Comparison of ENCODE assay signal across 43 cellular contexts in genomic region chr12:11310336-11310735, GRCh38. TPM values are rescaled to one million over a fixed set of nuclear protein-coding genes. Genes with fewer than 3 reads are reported as not detected.
"Had no signal": no experiment of that assay in that cellular context is flagged by ENCODE, and none has a peak within 500 bp of the region (broad histone marks: within the 10 kb centered on the region; RNA-seq: fewer than 3 reads in every experiment).

PRB4 (minus strand) TSS chr12:11310436; CDS start chr12:11310398, 38 bp downstream.

- H3K36me3 ChIP-seq: adrenal gland, ascending aorta, brain microvascular endothelial cell, breast epithelium, cardiac muscle cell had no signal

- FAIRE-seq: astrocyte, bronchial epithelial cell had no signal

- H3K4me1 Mint-ChIP-seq: activated naive CD4-positive, alpha-beta T cell treated with anti-CD3 and anti-CD28 coated beads, Interleukin-2, amount 10 ng/mL, durations not matched to agents 7 days and 5 days; activated naive CD4-positive, alpha-beta T cell treated with anti-CD3 and anti-CD28 coated beads, Interleukin-2, amount 50 U/mL, for 24 hours; activated naive CD8-positive, alpha-beta T cell treated with anti-CD3 and anti-CD28 coated beads for 36 hours; activated naive CD8-positive, alpha-beta T cell treated with anti-CD3 and anti-CD28 coated beads, Interleukin-2, amount 10 ng/mL, durations not matched to agents 7 days and 5 days; activated naive CD8-positive, alpha-beta T cell treated with anti-CD3 and anti-CD28 coated beads, Interleukin-2, amount 50 U/mL, for 24 hours; activated T-helper 17 cell treated with anti-CD3 and anti-CD28 coated beads, Interleukin-2, amount 50 U/mL, for 72 hours; brain; central memory CD8-positive, alpha-beta T cell had no signal

- H3K27ac ChIP-seq: adrenal gland, ascending aorta, body of pancreas, brain microvascular endothelial cell, breast epithelium, cardiac muscle cell had no signal

- H3K4me3 ChIP-seq: adrenal gland, ascending aorta, body of pancreas, breast epithelium, cardiac muscle cell had no signal

- H3K4me3 Mint-ChIP-seq: activated naive CD4-positive, alpha-beta T cell treated with anti-CD3 and anti-CD28 coated beads for 36 hours; activated naive CD4-positive, alpha-beta T cell treated with anti-CD3 and anti-CD28 coated beads, Interleukin-2, amount 10 ng/mL, durations not matched to agents 7 days and 5 days; activated naive CD4-positive, alpha-beta T cell treated with anti-CD3 and anti-CD28 coated beads, Interleukin-2, amount 50 U/mL, for 24 hours; activated naive CD8-positive, alpha-beta T cell; activated naive CD8-positive, alpha-beta T cell treated with anti-CD3 and anti-CD28 coated beads for 36 hours; activated naive CD8-positive, alpha-beta T cell treated with anti-CD3 and anti-CD28 coated beads, Interleukin-2, amount 10 ng/mL, durations not matched to agents 7 days and 5 days; activated naive CD8-positive, alpha-beta T cell treated with anti-CD3 and anti-CD28 coated beads, Interleukin-2, amount 50 U/mL, for 24 hours; activated T-cell treated with anti-CD3 and anti-CD28 coated beads, Interleukin-2, amount 50 U/mL, for 24 hours; activated T-cell treated with anti-CD3 and anti-CD28 coated beads, Interleukin-2, amount 50 U/mL, for 4 hours; activated T-cell treated with anti-CD3 and anti-CD28 coated beads, Interleukin-2, amount 50 U/mL, for 72 hours; activated T-helper 1 cell treated with anti-CD3 and anti-CD28 coated beads, Interleukin-12 subunit alpha, Interleukin-12 subunit beta, Interleukin-2, Interleukin-4 antibody, amounts not matched to agents 30 ng/mL and 10 ng/mL and 1 ng/mL, durations not matched to agents 14 hours and 24 hours and 36 hours; activated T-helper 17 cell treated with anti-CD3 and anti-CD28 coated beads, Interleukin-2, amount 50 U/mL, for 72 hours; brain; central memory CD8-positive, alpha-beta T cell had no signal

- H3K9me3 ChIP-seq: adrenal gland, ascending aorta had no signal

- H3K27me3 ChIP-seq: adrenal gland, ascending aorta, body of pancreas, brain microvascular endothelial cell, breast epithelium, cardiac muscle cell had no signal

- H3K27ac Mint-ChIP-seq: activated naive CD4-positive, alpha-beta T cell treated with anti-CD3 and anti-CD28 coated beads for 36 hours; activated naive CD4-positive, alpha-beta T cell treated with anti-CD3 and anti-CD28 coated beads, Interleukin-2, amount 10 ng/mL, durations not matched to agents 7 days and 5 days; activated naive CD4-positive, alpha-beta T cell treated with anti-CD3 and anti-CD28 coated beads, Interleukin-2, amount 50 U/mL, for 24 hours; activated naive CD4-positive, alpha-beta T cell treated with anti-CD3 and anti-CD28 coated beads, Interleukin-2, amount 50 U/mL, for 72 hours; activated naive CD8-positive, alpha-beta T cell; activated naive CD8-positive, alpha-beta T cell treated with anti-CD3 and anti-CD28 coated beads for 36 hours; activated naive CD8-positive, alpha-beta T cell treated with anti-CD3 and anti-CD28 coated beads, Interleukin-2, amount 10 ng/mL, durations not matched to agents 7 days and 5 days; activated naive CD8-positive, alpha-beta T cell treated with anti-CD3 and anti-CD28 coated beads, Interleukin-2, amount 50 U/mL, for 24 hours; activated T-cell treated with anti-CD3 and anti-CD28 coated beads, Interleukin-2, amount 50 U/mL, for 24 hours; activated T-cell treated with anti-CD3 and anti-CD28 coated beads, Interleukin-2, amount 50 U/mL, for 72 hours; activated T-helper 1 cell treated with anti-CD3 and anti-CD28 coated beads, Interleukin-12 subunit alpha, Interleukin-12 subunit beta, Interleukin-2, Interleukin-4 antibody, amounts not matched to agents 30 ng/mL and 10 ng/mL and 1 ng/mL, durations not matched to agents 14 hours and 24 hours and 36 hours; activated T-helper 17 cell treated with anti-CD3 and anti-CD28 coated beads, Interleukin-2, amount 50 U/mL, for 72 hours; activated T-helper 2 cell treated with anti-CD3 and anti-CD28 coated beads, Interferon-gamma antibody, Interleukin-2, Interleukin-4, amounts not matched to agents 10 μg/mL and 5 μg/mL and 100 μg/mL, durations not matched to agents 14 hours and 24 hours and 36 hours; brain had no signal

- H3K27me3 Mint-ChIP-seq: activated naive CD4-positive, alpha-beta T cell treated with anti-CD3 and anti-CD28 coated beads, Interleukin-2, amount 10 ng/mL, durations not matched to agents 7 days and 5 days; activated naive CD8-positive, alpha-beta T cell; activated naive CD8-positive, alpha-beta T cell treated with anti-CD3 and anti-CD28 coated beads for 36 hours; activated naive CD8-positive, alpha-beta T cell treated with anti-CD3 and anti-CD28 coated beads, Interleukin-2, amount 10 ng/mL, durations not matched to agents 7 days and 5 days; activated naive CD8-positive, alpha-beta T cell treated with anti-CD3 and anti-CD28 coated beads, Interleukin-2, amount 50 U/mL, for 24 hours; activated T-cell treated with anti-CD3 and anti-CD28 coated beads, Interleukin-2, amount 50 U/mL, for 24 hours; activated T-helper 17 cell treated with anti-CD3 and anti-CD28 coated beads, Interleukin-2, amount 50 U/mL, for 72 hours had no signal

- H3K36me3 Mint-ChIP-seq: activated naive CD4-positive, alpha-beta T cell treated with anti-CD3 and anti-CD28 coated beads, Interleukin-2, amount 10 ng/mL, durations not matched to agents 7 days and 5 days; activated naive CD8-positive, alpha-beta T cell treated with anti-CD3 and anti-CD28 coated beads, Interleukin-2, amount 10 ng/mL, durations not matched to agents 7 days and 5 days; brain had no signal

- DNase-seq: activated effector memory CD4-positive, alpha-beta T cell treated with anti-CD3 and anti-CD28 coated beads, Interleukin-2, amount 50 U/mL, for 16 hours; activated effector memory CD4-positive, alpha-beta T cell treated with Interleukin-2 at 50 U/mL for 16 hours; activated gamma-delta T cell; activated gamma-delta T cell treated with Interleukin-2 at 50 U/mL for 16 hours; activated naive CD4-positive, alpha-beta T cell treated with anti-CD3 and anti-CD28 coated beads for 36 hours; activated naive CD4-positive, alpha-beta T cell treated with anti-CD3 and anti-CD28 coated beads, Interleukin-2, amount 10 ng/mL, durations not matched to agents 7 days and 5 days; activated naive CD4-positive, alpha-beta T cell treated with anti-CD3 and anti-CD28 coated beads, Interleukin-2, amount 50 U/mL, for 16 hours; activated naive CD4-positive, alpha-beta T cell treated with Interleukin-2 at 50 U/mL for 16 hours; activated naive CD8-positive, alpha-beta T cell treated with anti-CD3 and anti-CD28 coated beads for 36 hours; activated naive CD8-positive, alpha-beta T cell treated with anti-CD3 and anti-CD28 coated beads, Interleukin-2, amount 10 ng/mL, durations not matched to agents 7 days and 5 days; activated naive CD8-positive, alpha-beta T cell treated with anti-CD3 and anti-CD28 coated beads, Interleukin-2, amount 50 U/mL, for 24 hours; activated T-cell treated with anti-CD3 and anti-CD28 coated beads for 4 hours; activated T-cell treated with anti-CD3 and anti-CD28 coated beads, Interleukin-2, amount 50 U/mL, for 1 hour; activated T-cell treated with anti-CD3 and anti-CD28 coated beads, Interleukin-2, amount 50 U/mL, for 24 hours; activated T-cell treated with anti-CD3 and anti-CD28 coated beads, Interleukin-2, amount 50 U/mL, for 4 hours; activated T-cell treated with anti-CD3 and anti-CD28 coated beads, Interleukin-2, amount 50 U/mL, for 48 hours; activated T-cell treated with anti-CD3 and anti-CD28 coated beads, Interleukin-2, amount 50 U/mL, for 72 hours; adrenal gland; amniotic stem cell; amygdala; anterior cingulate cortex; aorta; body of pancreas; brain microvascular endothelial cell; caudate nucleus; central memory CD4-positive, alpha-beta T cell; cerebellar nuclear complex had no signal

- H3K4me1 ChIP-seq: adrenal gland, ascending aorta, body of pancreas, breast epithelium had no signal

- ATAC-seq: activated naive CD4-positive, alpha-beta T cell treated with anti-CD3 and anti-CD28 coated beads, Interleukin-2, amount 50 U/mL, for 72 hours; activated naive CD8-positive, alpha-beta T cell treated with anti-CD3 and anti-CD28 coated beads, Interleukin-2, amount 50 U/mL, for 24 hours; activated T-cell treated with anti-CD3 and anti-CD28 coated beads, Interleukin-2, amount 50 U/mL, for 4 hours; activated T-cell treated with anti-CD3 and anti-CD28 coated beads, Interleukin-2, amount 50 U/mL, for 72 hours; activated T-helper 17 cell treated with anti-CD3 and anti-CD28 coated beads, Interleukin-2, amount 50 U/mL, for 72 hours; body of pancreas had no signal

- H3K9me3 Mint-ChIP-seq: activated naive CD4-positive, alpha-beta T cell treated with anti-CD3 and anti-CD28 coated beads, Interleukin-2, amount 10 ng/mL, durations not matched to agents 7 days and 5 days had no signal

RNA-seq across cellular contexts. Expression of gene PRB4, which starts in this region (rescaled TPM):
- total RNA-seq: activated naive CD4-positive, alpha-beta T cell treated with anti-CD3 and anti-CD28 coated beads for 36 hours; activated naive CD4-positive, alpha-beta T cell treated with anti-CD3 and anti-CD28 coated beads, Interleukin-2, amount 50 U/mL, for 72 hours; activated naive CD8-positive, alpha-beta T cell treated with anti-CD3 and anti-CD28 coated beads for 36 hours; activated naive CD8-positive, alpha-beta T cell treated with anti-CD3 and anti-CD28 coated beads, Interleukin-2, amount 10 ng/mL, durations not matched to agents 7 days and 5 days; activated T-cell treated with anti-CD3 and anti-CD28 coated beads, Interleukin-2, amount 50 U/mL, for 4 hours; activated T-cell treated with anti-CD3 and anti-CD28 coated beads, Interleukin-2, amount 50 U/mL, for 72 hours; activated T-helper 1 cell treated with anti-CD3 and anti-CD28 coated beads, Interleukin-12 subunit alpha, Interleukin-12 subunit beta, Interleukin-2, Interleukin-4 antibody, amounts not matched to agents 30 ng/mL and 10 ng/mL and 1 ng/mL, durations not matched to agents 14 hours and 24 hours and 36 hours; activated T-helper 17 cell treated with anti-CD3 and anti-CD28 coated beads, Interleukin-2, amount 50 U/mL, for 72 hours; activated T-helper 2 cell treated with anti-CD3 and anti-CD28 coated beads, Interferon-gamma antibody, Interleukin-2, Interleukin-4, amounts not matched to agents 10 μg/mL and 5 μg/mL and 100 μg/mL, durations not matched to agents 14 hours and 24 hours and 36 hours; adrenal gland; aorta; ascending aorta; astrocyte; body of pancreas; breast epithelium; bronchial epithelial cell; cardiac septum; cerebellum; chondrocyte had no signal
